ENCODE assay signal across 34 cellular contexts in the genomic region with DNA sequence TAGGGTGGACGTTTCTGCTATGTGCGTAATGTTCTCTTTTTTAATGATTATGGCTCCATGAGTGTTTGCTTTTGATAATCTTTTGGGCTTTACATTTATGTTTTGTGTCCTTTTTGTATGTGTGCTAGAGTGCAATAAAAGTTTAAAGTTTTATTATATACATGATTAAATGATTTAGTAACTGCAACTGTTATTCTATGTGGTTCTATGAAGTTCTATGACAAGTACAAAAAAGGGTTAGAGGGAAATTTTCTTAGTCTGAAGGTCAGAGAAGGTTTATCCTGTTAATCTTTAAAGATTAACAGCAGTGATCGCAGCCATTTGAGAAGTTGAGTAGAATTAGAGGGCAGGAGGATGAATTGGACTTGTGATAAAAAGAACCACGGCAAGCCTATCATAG.
"Had no signal": no experiment of that assay in that cellular context is flagged by ENCODE, and none has a peak within 500 bp of the region (broad histone marks: within the 10 kb centered on the region; RNA-seq: fewer than 3 reads in every experiment).

No MANE protein-coding gene starts in this region.

- FAIRE-seq: astrocyte, bronchial epithelial cell had no signal

- H3K9me3 Mint-ChIP-seq: activated CD4-positive, alpha-beta T cell treated with anti-CD3 and anti-CD28 coated beads, Interleukin-2, amount 10 ng/mL, durations not matched to agents 7 days and 5 days had no signal

- ATAC-seq: activated T-helper 17 cell treated with anti-CD3 and anti-CD28 coated beads, Interleukin-2, amount 50 U/mL, for 72 hours; effector memory CD8-positive, alpha-beta T cell; foreskin keratinocyte; gastrocnemius medialis; heart left ventricle; T-helper 17 cell; WTC11 had no signal

- H3K36me3 Mint-ChIP-seq: activated naive CD8-positive, alpha-beta T cell; WTC11 had no signal

- DNase-seq: activated CD4-positive, alpha-beta memory T cell treated with anti-CD3 and anti-CD28 coated beads, Interleukin-2, amount 10 ng/mL, durations not matched to agents 7 days and 5 days; activated CD4-positive, alpha-beta T cell treated with anti-CD3 and anti-CD28 coated beads for 1 hour; activated CD4-positive, alpha-beta T cell treated with anti-CD3 and anti-CD28 coated beads for 4 hours; activated CD4-positive, alpha-beta T cell treated with anti-CD3 and anti-CD28 coated beads, Interleukin-2, amount 10 ng/mL, durations not matched to agents 7 days and 5 days; activated CD4-positive, alpha-beta T cell treated with anti-CD3 and anti-CD28 coated beads, Interleukin-2, amount 50 U/mL, for 4 hours; activated CD8-positive, alpha-beta memory T cell treated with anti-CD3 and anti-CD28 coated beads, Interleukin-2, amount 50 U/mL, for 48 hours; activated effector memory CD4-positive, alpha-beta T cell treated with Interleukin-2 at 50 U/mL for 16 hours; activated gamma-delta T cell treated with Interleukin-2 at 50 U/mL for 16 hours; activated naive CD4-positive, alpha-beta T cell treated with anti-CD3 and anti-CD28 coated beads, Interleukin-2, amount 50 U/mL, for 16 hours; activated naive CD4-positive, alpha-beta T cell treated with Interleukin-2 at 50 U/mL for 16 hours; activated T-cell treated with anti-CD3 and anti-CD28 coated beads for 4 hours; activated T-cell treated with anti-CD3 and anti-CD28 coated beads, Interleukin-2, amount 50 U/mL, for 24 hours; amniotic stem cell; anterior cingulate cortex; brain microvascular endothelial cell; cortex of kidney; dermis blood vessel endothelial cell; effector CD4-positive, alpha-beta T cell; effector memory CD8-positive, alpha-beta T cell; erythroblast; foreskin keratinocyte; gastrocnemius medialis; glutamatergic neuron; heart left ventricle; T-helper 1 cell; T-helper 17 cell; T1000 had no signal

- H3K27me3 Mint-ChIP-seq: activated CD4-positive, alpha-beta memory T cell treated with anti-CD3 and anti-CD28 coated beads, Interleukin-2, amount 10 ng/mL, durations not matched to agents 7 days and 5 days; activated CD4-positive, alpha-beta T cell treated with anti-CD3 and anti-CD28 coated beads, Interleukin-2, amount 10 ng/mL, durations not matched to agents 7 days and 5 days; activated naive CD8-positive, alpha-beta T cell; activated T-cell treated with anti-CD3 and anti-CD28 coated beads, Interleukin-2, amount 50 U/mL, for 24 hours; activated T-helper 17 cell treated with anti-CD3 and anti-CD28 coated beads, Interleukin-2, amount 50 U/mL, for 72 hours; central memory CD8-positive, alpha-beta T cell; effector memory CD8-positive, alpha-beta T cell; T-helper 17 cell had no signal

- H3K4me3 Mint-ChIP-seq: activated CD4-positive, alpha-beta memory T cell treated with anti-CD3 and anti-CD28 coated beads, Interleukin-2, amount 10 ng/mL, durations not matched to agents 7 days and 5 days; activated CD4-positive, alpha-beta T cell treated with anti-CD3 and anti-CD28 coated beads, Interleukin-2, amount 10 ng/mL, durations not matched to agents 7 days and 5 days; activated naive CD8-positive, alpha-beta T cell; activated T-cell treated with anti-CD3 and anti-CD28 coated beads, Interleukin-2, amount 50 U/mL, for 24 hours; activated T-helper 17 cell treated with anti-CD3 and anti-CD28 coated beads, Interleukin-2, amount 50 U/mL, for 72 hours; central memory CD8-positive, alpha-beta T cell; effector memory CD8-positive, alpha-beta T cell; T-helper 17 cell; T-helper 2 cell treated with Interferon-gamma antibody and Interleukin-4, amounts not matched to agents 5 μg/mL and 100 μg/mL, for 36 hours; WTC11 had no signal

- H3K4me1 Mint-ChIP-seq: activated CD4-positive, alpha-beta memory T cell treated with anti-CD3 and anti-CD28 coated beads, Interleukin-2, amount 10 ng/mL, durations not matched to agents 7 days and 5 days; activated CD4-positive, alpha-beta T cell treated with anti-CD3 and anti-CD28 coated beads, Interleukin-2, amount 10 ng/mL, durations not matched to agents 7 days and 5 days; activated T-helper 17 cell treated with anti-CD3 and anti-CD28 coated beads, Interleukin-2, amount 50 U/mL, for 72 hours; central memory CD8-positive, alpha-beta T cell; T-helper 17 cell; WTC11 had no signal

- H3K27ac Mint-ChIP-seq: activated CD4-positive, alpha-beta memory T cell treated with anti-CD3 and anti-CD28 coated beads, Interleukin-2, amount 10 ng/mL, durations not matched to agents 7 days and 5 days; activated CD4-positive, alpha-beta T cell treated with anti-CD3 and anti-CD28 coated beads, Interleukin-2, amount 10 ng/mL, durations not matched to agents 7 days and 5 days; activated naive CD8-positive, alpha-beta T cell; activated T-cell treated with anti-CD3 and anti-CD28 coated beads, Interleukin-2, amount 50 U/mL, for 24 hours; activated T-helper 17 cell treated with anti-CD3 and anti-CD28 coated beads, Interleukin-2, amount 50 U/mL, for 72 hours; effector memory CD8-positive, alpha-beta T cell; T-helper 17 cell; T-helper 2 cell treated with Interferon-gamma antibody and Interleukin-4, amounts not matched to agents 5 μg/mL and 100 μg/mL, for 36 hours; WTC11 had no signal
